In genomic region chr14:105075364-105076295, GRCh38 we compare ENCODE assay signal across 8 cellular contexts. TPM values are rescaled to one million over a fixed set of nuclear protein-coding genes. Genes with fewer than 3 reads are reported as not detected.
DNase-seq lines count a peak whose midpoint lies in the region; ATAC-seq and TF ChIP-seq lines count a peak whose summit lies in the region.

No MANE protein-coding gene starts in this region.

- H3K27ac Mint-ChIP-seq in T-cell, result peak overlapping the region in 1 of 2 donors; percentile 61

- H3K9me3 Mint-ChIP-seq in T-cell, result no peaks in the 10 kb centered on the region

- ATAC-seq in HG03159 (IDR thresholded peaks at IDR 0.05; ENCODE audit: unreplicated experiment), result peak; percentile 50
- peak; percentile 34 to 71 (median 49) for ATAC-seq in T-cell (replicated peaks in 1 of 4)
- no peak for ATAC-seq in GM21367 (IDR thresholded peaks at IDR 0.05; ENCODE audit: unreplicated experiment)
- no peak for ATAC-seq in HG02973 (IDR thresholded peaks at IDR 0.05; ENCODE audit: unreplicated experiment)

- H3K79me2 ChIP-seq in hepatocyte, result no peaks in the 10 kb centered on the region

- H3K9me2 ChIP-seq in hepatocyte (replicated peaks; ENCODE audit: insufficient read depth), result no peaks in the 10 kb centered on the region

- CTCF ChIA-PET in T-cell (lab: Charles Lee), result interaction anchor here in 1 of 2 donors (0.6 kb wide), 2 partner anchors 195 to 203 kb away, joined by 3 read pairs; no protein-coding TSS in a partner anchor

- WGBS in hepatocyte (ENCODE audit: low lambda C conversion rate, missing lambda C conversion rate), result 40% methylated on average over 19 of the region's 24 CpGs

- H3K4me3 ChIP-seq in hepatocyte, result no peak overlapping the region

- peak overlapping the region in 1 of 3 donors; percentile 73 for H3K4me3 Mint-ChIP-seq in T-cell

- H3K27me3 ChIP-seq in hepatocyte, result no peaks in the 10 kb centered on the region

- H3K27ac ChIP-seq in hepatocyte, result no peak overlapping the region

- no peak for TF ChIP-seq CTCF in hepatocyte (IDR thresholded peaks at IDR 0.05; ENCODE audit: poor library complexity)

- H3K4me2 ChIP-seq in hepatocyte, result peak overlapping the region; percentile 75

- peak overlapping the region; percentile 18 for H2AFZ ChIP-seq in hepatocyte

- no peaks in the 10 kb centered on the region for H3K36me3 Mint-ChIP-seq in T-cell

- H3K36me3 ChIP-seq in hepatocyte (replicated peaks; ENCODE audit: insufficient read depth, low read depth), result no peaks in the 10 kb centered on the region

- peak; percentile 74 for DNase-seq in activated CD8-positive, alpha-beta memory T cell treated with anti-CD3 and anti-CD28 coated beads for 24 hours
- no peak for DNase-seq in activated CD8-positive, alpha-beta memory T cell treated with anti-CD3 and anti-CD28 coated beads, Interleukin-2, amount 50 U/mL, for 4 hours
- DNase-seq in T-cell (peak in 7 of 34 experiments; percentile 35 to 73 (median 45)), hepatocyte (ENCODE audit: low spot score) (peak; percentile 65)
- DNase-seq in stimulated activated CD4-positive, alpha-beta T cell treated with anti-CD3 and anti-CD28 coated beads, Interleukin-12 subunit alpha, Interleukin-12 subunit beta, amount 100 ng/mL, for 4 hours, result no peak

- peaks cover 32 to 44% (median 34%) of the 10 kb centered on the region in 3 donors for H3K4me1 Mint-ChIP-seq in T-cell

- H3K4me1 ChIP-seq in hepatocyte (ENCODE audit: insufficient read depth), result peaks cover 9% of the 10 kb centered on the region

- POLR2A ChIA-PET in T-cell (lab: Charles Lee), result interaction anchor here in 1 of 2 donors (0.5 to 0.8 kb wide), 3 partner anchors 9 to 54 kb away, joined by 3 to 4 read pairs (median 4); partner anchors contain the start of gene GPR132

- no peaks in the 10 kb centered on the region for H4K20me1 ChIP-seq in hepatocyte (ENCODE audit: insufficient read depth, poor library complexity, severe bottlenecking)

- no peaks in the 10 kb centered on the region for H3K9me3 ChIP-seq in hepatocyte (ENCODE audit: low read depth)

- H3K27me3 Mint-ChIP-seq in T-cell, result no peaks in the 10 kb centered on the region

RNA-seq across cellular contexts. Expression of gene GPR132, which starts 10.4 kb away (rescaled TPM):
- total RNA-seq in T-cell (10 to 100 TPM; 47.0 to 58.0 (median 49.7) TPM), hepatocyte (0.24 and 0.83 TPM in 2 replicates)
- 0.23 and 0.41 TPM in 2 replicates for polyA plus RNA-seq in hepatocyte

RNA-seq across cellular contexts. Expression of gene CDCA4, which starts 54.7 kb away (rescaled TPM):
- 10 to 100 TPM; 13.0 to 20.1 (median 15.8) TPM for total RNA-seq in T-cell
- total RNA-seq in hepatocyte, result 13.6 and 15.7 TPM in 2 replicates
- polyA plus RNA-seq in hepatocyte, result 15.0 and 17.1 TPM in 2 replicates

Comparison
In these comparisons a context has a peak if more than half of its experiments do, and no peak if none do; other contexts are left out.
1. DNase-seq: peak in activated CD8-positive, alpha-beta memory T cell treated with anti-CD3 and anti-CD28 coated beads for 24 hours (single experiment) and hepatocyte (single experiment); none in activated CD8-positive, alpha-beta memory T cell treated with anti-CD3 and anti-CD28 coated beads, Interleukin-2, amount 50 U/mL, for 4 hours (single experiment) and stimulated activated CD4-positive, alpha-beta T cell treated with anti-CD3 and anti-CD28 coated beads, Interleukin-12 subunit alpha, Interleukin-12 subunit beta, amount 100 ng/mL, for 4 hours (single experiment).
2. ATAC-seq: peak in HG03159 (single experiment) and T-cell (4 of 4); none in GM21367 (single experiment) and HG02973 (single experiment).
3. RNA of gene GPR132, which starts 10.4 kb away (total RNA-seq): 47.0 to 58.0 TPM in T-cell; 0.24 to 0.83 TPM in hepatocyte; every median in the first group is over 10 times any median in the second.